In the genomic region with DNA sequence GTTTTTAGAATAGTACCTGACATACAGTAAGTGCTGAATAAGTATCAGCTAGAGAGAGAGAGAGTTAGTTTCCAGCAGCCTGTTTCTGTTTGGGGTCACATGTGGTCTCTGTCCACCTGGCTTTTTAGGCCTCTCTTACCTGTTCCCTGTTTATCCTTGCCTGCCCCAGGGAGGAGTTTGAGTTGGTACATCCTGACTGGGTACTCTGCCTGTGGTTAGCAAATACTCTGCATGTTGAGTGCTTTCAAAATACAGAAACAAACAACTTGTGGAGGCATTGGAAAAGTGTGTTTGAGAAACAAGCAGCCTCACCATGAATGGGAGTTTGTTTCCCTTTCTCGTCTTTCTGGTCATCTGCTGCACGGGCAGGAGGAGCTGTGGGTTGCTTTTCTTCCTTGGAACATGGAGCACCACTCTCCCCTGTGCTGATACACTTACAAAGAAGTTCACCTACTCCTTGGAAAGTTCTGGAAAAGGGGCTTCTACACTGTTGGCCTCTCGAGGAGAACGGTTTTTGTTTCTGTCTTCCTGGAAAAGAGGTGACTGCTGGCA, we compare ENCODE assay signal across 25 cellular contexts.
DNase-seq lines count a peak whose midpoint lies in the region; ATAC-seq and TF ChIP-seq lines count a peak whose summit lies in the region.
"Had no signal": no experiment of that assay in that cellular context is flagged by ENCODE, and none has a peak within 500 bp of the region (broad histone marks: within the 10 kb centered on the region; RNA-seq: fewer than 3 reads in every experiment).

No MANE protein-coding gene starts in this region.

- peak overlapping the region; percentile 25; the same call in 1 of the 2 replicates for H3K4ac ChIP-seq in IMR-90 (ENCODE audit: low read depth, low read length)

- no peak overlapping the region for H3K27ac ChIP-seq in IMR-90 (ENCODE audit: insufficient read depth, low read length)
- H3K27ac ChIP-seq: GM23248, sigmoid colon had no signal

- no peak for TF ChIP-seq POLR2A in IMR-90 (IDR thresholded peaks at IDR 0.05; ENCODE audit: low read depth, low read length)

- peaks cover 21% of the 10 kb centered on the region for H3K9me1 ChIP-seq in IMR-90 (ENCODE audit: insufficient read depth, low read length)

- H3K14ac ChIP-seq in IMR-90 (replicated peaks; ENCODE audit: low read depth, low read length) = peak overlapping the region; percentile 46

- TF ChIP-seq RAD21 in IMR-90 (IDR thresholded peaks at IDR 0.05; ENCODE audit: low read length) = no peak

- H2AK9ac ChIP-seq in IMR-90 (replicated peaks; ENCODE audit: low read depth, low read length, poor library complexity) = no peak overlapping the region

- TF ChIP-seq CTCF in IMR-90 (conservative IDR thresholded peaks at IDR 0.05; ENCODE audit: low read depth, low read length) (no peak), GM13977 (IDR thresholded peaks at IDR 0.05; ENCODE audit: extremely low read depth, insufficient read depth, missing control alignments) (no peak)

- H3K36me3 Mint-ChIP-seq in activated T-cell treated with anti-CD3 and anti-CD28 coated beads, Interleukin-2, amount 50 U/mL, for 24 hours (ENCODE audit: low read depth) = peaks cover 11% of the 10 kb centered on the region
- H3K36me3 Mint-ChIP-seq: natural killer cell treated with Interleukin-12 subunit alpha and Interleukin-12 subunit beta and Interleukin-15 and Interleukin-18, amount 100 ng/mL, for 72 hours had no signal

- H4K91ac ChIP-seq in IMR-90 (ENCODE audit: insufficient read depth, low read depth, low read length) = no peak overlapping the region

- H2AFZ ChIP-seq in IMR-90 (replicated peaks; ENCODE audit: low read length, poor library complexity) = no peak overlapping the region
- H2AFZ ChIP-seq: GM23248 had no signal

- H3K9ac ChIP-seq in IMR-90 (ENCODE audit: low read depth, low read length) = no peak overlapping the region
- H3K9ac ChIP-seq: GM23248 had no signal

- H2BK120ac ChIP-seq in IMR-90 (ENCODE audit: low read depth, low read length) = no peak overlapping the region

- no peaks in the 10 kb centered on the region for H3K27me3 ChIP-seq in IMR-90 (ENCODE audit: control insufficient read depth, insufficient read depth, low read length)
- H3K27me3 ChIP-seq: sigmoid colon, thyroid gland had no signal

- BruUV-seq in IMR-90 (replicated peaks; lab: Mats Ljungman, UMichigan) = no TSS peak

- H3K36me3 ChIP-seq in IMR-90 (ENCODE audit: control insufficient read depth, insufficient read depth, low read length) = peaks cover 1% of the 10 kb centered on the region; the same call in 1 of the 2 replicates
- H3K36me3 ChIP-seq: sigmoid colon, thyroid gland had no signal

- peaks cover 58% of the 10 kb centered on the region for H4K20me1 ChIP-seq in IMR-90 (ENCODE audit: insufficient read depth, low read length)

- H3K9me3 ChIP-seq in IMR-90 (ENCODE audit: control insufficient read depth, insufficient read depth, low read length) = no peaks in the 10 kb centered on the region; the same call in 1 of the 2 replicates
- H3K9me3 ChIP-seq: sigmoid colon, thyroid gland had no signal

- no peak overlapping the region for H3K4me3 ChIP-seq in IMR-90 (ENCODE audit: insufficient read depth, low read depth, low read length)
- H3K4me3 ChIP-seq: GM23248, sigmoid colon, thyroid gland had no signal

- peak overlapping the region; percentile 3; the same call in 1 of the 2 replicates for H3K4me2 ChIP-seq in IMR-90 (ENCODE audit: low read depth, low read length)

- peaks cover 51 to 96% of the 10 kb centered on the region in 2 experiments for H3K79me1 ChIP-seq in IMR-90 (ENCODE audit: low read depth in 1 of 2, low read length in 2 of 2)

- no CpG with 5 or more reads among the region's 4 CpGs for WGBS in IMR-90 (ENCODE audit: extremely low coverage in 2 of 2, insufficient read length in 1 of 2), 2 experiments

- no peak overlapping the region for H3K18ac ChIP-seq in IMR-90 (ENCODE audit: low read depth, low read length)

- H3K9me3 Mint-ChIP-seq in activated T-cell treated with anti-CD3 and anti-CD28 coated beads, Interleukin-2, amount 50 U/mL, for 24 hours = peaks cover 3% of the 10 kb centered on the region
- H3K9me3 Mint-ChIP-seq: activated CD8-positive, alpha-beta T cell treated with anti-CD3 and anti-CD28 coated beads for 36 hours; CD4-positive, alpha-beta T cell; natural killer cell treated with Interleukin-12 subunit alpha and Interleukin-12 subunit beta and Interleukin-15 and Interleukin-18, amount 100 ng/mL, for 72 hours had no signal

- no peak overlapping the region for H2BK5ac ChIP-seq in IMR-90 (ENCODE audit: low read depth, low read length, poor library complexity, severe bottlenecking)

- no peak for DNase-seq in activated T-cell treated with anti-CD3 and anti-CD28 coated beads, Interleukin-2, amount 50 U/mL, for 24 hours
- no peak for DNase-seq in activated T-cell treated with anti-CD3 and anti-CD28 coated beads, Interleukin-2, amount 50 U/mL, for 1 hour
- no peak for DNase-seq in IMR-90
- DNase-seq in foreskin melanocyte = peak; percentile 32
- peak; percentile 73 for DNase-seq in pons (ENCODE audit: low spot score)
- no peak for DNase-seq in NCI-H345 treated with DMSO at 0.1 percent for 48 hours (lab: John Stamatoyannopoulos, UW; ENCODE audit: unreplicated experiment)
- no peak for DNase-seq in SHP77 treated with DMSO at 0.1 percent for 48 hours (lab: John Stamatoyannopoulos, UW)
- no peak for DNase-seq in GM13977 (ENCODE audit: low spot score)
- DNase-seq: activated CD4-positive, CD25-positive, alpha-beta regulatory T cell treated with anti-CD3 and anti-CD28 coated beads, Interleukin-2, amount 50 U/mL, for 72 hours; activated CD8-positive, alpha-beta T cell treated with anti-CD3 and anti-CD28 coated beads for 36 hours; activated effector memory CD4-positive, alpha-beta T cell treated with Interleukin-2 at 50 U/mL for 16 hours; CD4-positive, alpha-beta T cell; cerebellar nuclear complex; glutamatergic neuron; GM23248; islet precursor cell; left ventricle myocardium superior; NCI-H1048; NCI-H1694 treated with DMSO at 0.1 percent for 48 hours; NCI-H69; sigmoid colon; stimulated activated naive CD4-positive, alpha-beta T cell; thyroid gland had no signal

- no peak overlapping the region for H4K8ac ChIP-seq in IMR-90 (ENCODE audit: low read depth in 2 of 2, low read length in 2 of 2)

- no peak for ATAC-seq in IMR-90 (ENCODE audit: low read depth)
- ATAC-seq: activated CD8-positive, alpha-beta T cell treated with anti-CD3 and anti-CD28 coated beads for 36 hours; left ventricle myocardium superior; natural killer cell treated with Interleukin-12 subunit alpha and Interleukin-12 subunit beta and Interleukin-15 and Interleukin-18, amount 100 ng/mL, for 72 hours had no signal

- H3K27ac Mint-ChIP-seq in activated T-cell treated with anti-CD3 and anti-CD28 coated beads, Interleukin-2, amount 50 U/mL, for 24 hours = peak overlapping the region; percentile 30
- H3K27ac Mint-ChIP-seq: activated CD8-positive, alpha-beta T cell treated with anti-CD3 and anti-CD28 coated beads for 36 hours; CD4-positive, alpha-beta T cell; natural killer cell treated with Interleukin-12 subunit alpha and Interleukin-12 subunit beta and Interleukin-15 and Interleukin-18, amount 100 ng/mL, for 72 hours had no signal

- no peak overlapping the region for H3K56ac ChIP-seq in IMR-90 (ENCODE audit: extremely low read depth, insufficient read depth, low read length)

- H3K4me1 Mint-ChIP-seq in activated T-cell treated with anti-CD3 and anti-CD28 coated beads, Interleukin-2, amount 50 U/mL, for 24 hours (ENCODE audit: low read depth) = peaks cover 38% of the 10 kb centered on the region

- H2AK5ac ChIP-seq in IMR-90 (ENCODE audit: low read depth, low read length) = 0 out of 2 replicates have a peak overlapping the region, but pooled peaks have one; percentile 7

- H3K27me3 Mint-ChIP-seq in activated T-cell treated with anti-CD3 and anti-CD28 coated beads, Interleukin-2, amount 50 U/mL, for 24 hours = no peaks in the 10 kb centered on the region
- H3K27me3 Mint-ChIP-seq: activated CD8-positive, alpha-beta T cell treated with anti-CD3 and anti-CD28 coated beads for 36 hours; CD4-positive, alpha-beta T cell; natural killer cell treated with Interleukin-12 subunit alpha and Interleukin-12 subunit beta and Interleukin-15 and Interleukin-18, amount 100 ng/mL, for 72 hours had no signal

- CTCF ChIA-PET in IMR-90 (lab: Yijun Ruan, JAX) = no interaction called here

- intact Hi-C loops in IMR-90 (cut with micrococcal nuclease) = no loop called here

- peak overlapping the region; percentile 60 for H3K23ac ChIP-seq in IMR-90 (ENCODE audit: low read depth, low read length)

- no peak overlapping the region for H4K5ac ChIP-seq in IMR-90 (ENCODE audit: low read depth, low read length)

- H3K4me3 Mint-ChIP-seq in activated T-cell treated with anti-CD3 and anti-CD28 coated beads, Interleukin-2, amount 50 U/mL, for 24 hours = no peak overlapping the region
- H3K4me3 Mint-ChIP-seq: activated CD8-positive, alpha-beta T cell treated with anti-CD3 and anti-CD28 coated beads for 36 hours; brain; CD4-positive, alpha-beta T cell; natural killer cell treated with Interleukin-12 subunit alpha and Interleukin-12 subunit beta and Interleukin-15 and Interleukin-18, amount 100 ng/mL, for 72 hours had no signal

- peaks cover 21% of the 10 kb centered on the region for H3K4me1 ChIP-seq in IMR-90 (ENCODE audit: control insufficient read depth, insufficient read depth, low read length)

- no peak overlapping the region for H2BK15ac ChIP-seq in IMR-90 (ENCODE audit: low read depth, low read length)

- in situ Hi-C loops in IMR-90 (cut with MboI; ENCODE audit: low sequenced_read_pairs) (loop anchor here (10.0 kb wide), 1 partner anchor 327 kb away; no protein-coding TSS in a partner anchor), GM13977 (cut with MboI; ENCODE audit: low pct_unique_long_range_greater_than_20kb, low sequenced_read_pairs, unreplicated experiment) (no loop called here)

- dilution Hi-C loops in IMR-90 (cut with HindIII; ENCODE audit: low sequenced_read_pairs, unreplicated experiment) = no loop called here

- H2BK20ac ChIP-seq in IMR-90 (ENCODE audit: low read depth, low read length) = no peak overlapping the region

- POLR2A ChIA-PET in IMR-90 (lab: Charles Lee; ENCODE audit: unreplicated experiment) = no interaction called here

TF ChIP-seq in IMR-90, 13 proteins besides CTCF, POLR2A, EP300 and RAD21 (continues in another document):
- no peak for TF ChIP-seq FOS (IDR thresholded peaks at IDR 0.05; ENCODE audit: low read depth, low read length)
- no peak for TF ChIP-seq NFE2L2 (IDR thresholded peaks at IDR 0.05; ENCODE audit: low read depth, low read length)
- TF ChIP-seq, protein P1, sequence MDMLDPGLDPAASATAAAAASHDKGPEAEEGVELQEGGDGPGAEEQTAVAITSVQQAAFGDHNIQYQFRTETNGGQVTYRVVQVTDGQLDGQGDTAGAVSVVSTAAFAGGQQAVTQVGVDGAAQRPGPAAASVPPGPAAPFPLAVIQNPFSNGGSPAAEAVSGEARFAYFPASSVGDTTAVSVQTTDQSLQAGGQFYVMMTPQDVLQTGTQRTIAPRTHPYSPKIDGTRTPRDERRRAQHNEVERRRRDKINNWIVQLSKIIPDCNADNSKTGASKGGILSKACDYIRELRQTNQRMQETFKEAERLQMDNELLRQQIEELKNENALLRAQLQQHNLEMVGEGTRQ (IDR thresholded peaks at IDR 0.05; ENCODE audit: low read depth, low read length) = no peak
- no peak for TF ChIP-seq MXI1 (IDR thresholded peaks at IDR 0.05; ENCODE audit: borderline replicate concordance, low read depth, low read length)
- no peak for TF ChIP-seq RCOR1 (IDR thresholded peaks at IDR 0.05; ENCODE audit: insufficient replicate concordance, low read length)

Comparison
In these comparisons a context has a peak if more than half of its experiments do, and no peak if none do; other contexts are left out.
1. DNase-seq: peak in foreskin melanocyte (single experiment) and pons (single experiment); none in activated T-cell treated with anti-CD3 and anti-CD28 coated beads, Interleukin-2, amount 50 U/mL, for 24 hours (single experiment), activated T-cell treated with anti-CD3 and anti-CD28 coated beads, Interleukin-2, amount 50 U/mL, for 1 hour (single experiment), IMR-90 (single experiment), NCI-H345 treated with DMSO at 0.1 percent for 48 hours (single experiment), SHP77 treated with DMSO at 0.1 percent for 48 hours (single experiment) and GM13977 (single experiment).